ENCODE assay signal across 12 cellular contexts in genomic region chr19:6550679-6551078, GRCh38. TPM values are rescaled to one million over a fixed set of nuclear protein-coding genes. Genes with fewer than 3 reads are reported as not detected.
"Had no signal": no experiment of that assay in that cellular context is flagged by ENCODE, and none has a peak within 500 bp of the region (broad histone marks: within the 10 kb centered on the region; RNA-seq: fewer than 3 reads in every experiment).

No MANE protein-coding gene starts in this region.

RNA-seq across cellular contexts. Expression of gene TNFSF9, which starts 19.9 kb away (rescaled TPM):
- total RNA-seq: stomach had no signal
- polyA plus RNA-seq: naive thymus-derived CD4-positive, alpha-beta T cell had no signal

RNA-seq across cellular contexts. Expression of gene CD70, which starts 40.3 kb away (rescaled TPM):
- total RNA-seq: dermis microvascular lymphatic vessel endothelial cell, frontal cortex, left ventricle myocardium superior, right cardiac atrium, stomach, thoracic aorta, transverse colon, urinary bladder had no signal
- polyA plus RNA-seq: heart left ventricle; naive thymus-derived CD4-positive, alpha-beta T cell; ovary; right cardiac atrium; urinary bladder had no signal

RNA-seq across cellular contexts. Expression of gene TUBB4A, which starts 48.6 kb away (rescaled TPM):
- total RNA-seq: dermis microvascular lymphatic vessel endothelial cell, glomerular endothelial cell, thoracic aorta had no signal
